ENCODE assay signal across 8 cellular contexts in genomic region chr1:156813298-156813697, GRCh38. TPM values are rescaled to one million over a fixed set of nuclear protein-coding genes. Genes with fewer than 3 reads are reported as not detected.
A peak's percentile ranks its signal among the peaks of the same experiment; 100 is the strongest.
DNase-seq lines count a peak whose midpoint lies in the region; ATAC-seq and TF ChIP-seq lines count a peak whose summit lies in the region.

No MANE protein-coding gene starts in this region.

- H3K9ac ChIP-seq in MM.1S (ENCODE audit: low read length), result peak overlapping the region; percentile 51

- peaks cover 49 to 74% (median 68%) of the 10 kb centered on the region in 4 donors for H3K4me1 Mint-ChIP-seq in naive thymus-derived CD8-positive, alpha-beta T cell

- no peaks in the 10 kb centered on the region for H4K20me1 ChIP-seq in MM.1S (ENCODE audit: insufficient read depth, low read length)

- H3K27me3 ChIP-seq in A673 (replicated peaks; ENCODE audit: insufficient read depth, low read depth, low read length, poor library complexity) (no peaks in the 10 kb centered on the region), MM.1S (replicated peaks; ENCODE audit: insufficient read depth, low read length) (no peaks in the 10 kb centered on the region)

- peaks cover 0 to 36% (median 8%) of the 10 kb centered on the region in 3 donors for H3K36me3 Mint-ChIP-seq in naive thymus-derived CD8-positive, alpha-beta T cell

- H3K36me3 ChIP-seq in A673 (ENCODE audit: insufficient read depth, low read length, poor library complexity, severe bottlenecking), result no peaks in the 10 kb centered on the region
- H3K36me3 ChIP-seq in MM.1S (replicated peaks; ENCODE audit: insufficient read depth, low read length), result no peaks in the 10 kb centered on the region

- H3K9me3 Mint-ChIP-seq in naive thymus-derived CD8-positive, alpha-beta T cell, result no peaks in the 10 kb centered on the region

- peak overlapping the region; percentile 96 for H3K4me2 ChIP-seq in MM.1S (ENCODE audit: low read depth, low read length)

- H3K27me3 Mint-ChIP-seq in naive thymus-derived CD8-positive, alpha-beta T cell, result peaks cover 0 to 5% (median 0%) of the 10 kb centered on the region in 5 donors

- peak overlapping the region; percentile 84 for H2AFZ ChIP-seq in MM.1S (ENCODE audit: low read length)

- intact Hi-C loops in A673 (cut with micrococcal nuclease; ENCODE audit: unreplicated experiment), result no loop called here

- H3K4me1 ChIP-seq in A673 (ENCODE audit: insufficient read depth, low read length, poor library complexity, severe bottlenecking) (peaks cover 31% of the 10 kb centered on the region), MM.1S (ENCODE audit: low read length) (peaks cover 22% of the 10 kb centered on the region)

- H3K79me2 ChIP-seq in MM.1S (ENCODE audit: low read length), result no peaks in the 10 kb centered on the region

- no peak for DNase-seq in A673 (ENCODE audit: low spot score)
- no peak for DNase-seq in MM.1S
- DNase-seq in choroid plexus epithelial cell (ENCODE audit: low read depth), result no peak
- DNase-seq in naive thymus-derived CD8-positive, alpha-beta T cell, result no peak
- no peak for DNase-seq in DMS79 treated with DMSO at 0.1 percent for 48 hours (lab: John Stamatoyannopoulos, UW)
- DNase-seq in NCI-H2029 (lab: John Stamatoyannopoulos, UW), result no peak

- peak overlapping the region; percentile 58 to 100 (median 98) for H3K27ac Mint-ChIP-seq in naive thymus-derived CD8-positive, alpha-beta T cell

- H3K9me3 ChIP-seq in A673 (ENCODE audit: low read depth, low read length, poor library complexity, severe bottlenecking) (no peaks in the 10 kb centered on the region), MM.1S (replicated peaks; ENCODE audit: insufficient read depth, low read length) (no peaks in the 10 kb centered on the region)

- H3K4me3 ChIP-seq in A673 (ENCODE audit: low read depth, low read length, poor library complexity, severe bottlenecking) (peak overlapping the region; percentile 39), MM.1S (ENCODE audit: low read length) (peak overlapping the region; percentile 60), choroid plexus epithelial cell (ENCODE audit: low read depth, low read length) (peak overlapping the region; percentile 55)

- H3K9me2 ChIP-seq in MM.1S (replicated peaks; ENCODE audit: insufficient read depth, low read length), result no peaks in the 10 kb centered on the region

- peak overlapping the region; percentile 79 to 94 (median 90) for H3K4me3 Mint-ChIP-seq in naive thymus-derived CD8-positive, alpha-beta T cell

- ATAC-seq in naive thymus-derived CD8-positive, alpha-beta T cell, result no peak
- ATAC-seq in GM21515 (IDR thresholded peaks at IDR 0.05; ENCODE audit: unreplicated experiment) (no peak), GM21723 (IDR thresholded peaks at IDR 0.05; ENCODE audit: unreplicated experiment) (no peak)

- no peaks in the 10 kb centered on the region for H3F3A ChIP-seq in MM.1S (ENCODE audit: insufficient read depth, low read length)

- POLR2A ChIA-PET in A673 (lab: Charles Lee; ENCODE audit: low non-redundant PET), result interaction anchor here (0.6 kb wide), 1 partner anchor 28 kb away, joined by 11 read pairs; no protein-coding TSS in a partner anchor
- POLR2A ChIA-PET in naive thymus-derived CD8-positive, alpha-beta T cell (lab: Charles Lee), result interaction anchor here (1.1 to 1.7 kb wide), 2 partner anchors 15 to 35 kb away, joined by 3 to 5 read pairs; no protein-coding TSS in a partner anchor

- CTCF ChIA-PET in A673 (lab: Charles Lee), result interaction anchor here (1.0 to 1.1 kb wide), 2 partner anchors 47 to 124 kb away, joined by 5 to 6 read pairs; partner anchors contain the start of gene NTRK1

- TF ChIP-seq CTCF in A673 (conservative IDR thresholded peaks at IDR 0.05; ENCODE audit: low read depth, low read length) (no peak), MM.1S (IDR thresholded peaks at IDR 0.05; ENCODE audit: low read length) (no peak), choroid plexus epithelial cell (conservative IDR thresholded peaks at IDR 0.05; ENCODE audit: low read depth, low read length) (no peak)

- BruUV-seq in A673 (replicated peaks; lab: Mats Ljungman, UMichigan), result no TSS peak

- H3K27ac ChIP-seq in A673 (ENCODE audit: low read depth, low read length, poor library complexity, severe bottlenecking), result peak overlapping the region; percentile 20
- H3K27ac ChIP-seq in MM.1S (ENCODE audit: low read length), result no peak overlapping the region

RNA-seq across cellular contexts. Expression of gene SH2D2A, which starts 3.4 kb away (rescaled TPM):
- total RNA-seq in A673 (2021), result 3.5 and 6.0 TPM in 2 replicates
- total RNA-seq in naive thymus-derived CD8-positive, alpha-beta T cell, result 10 to 100 TPM; 24.3 to 24.7 TPM
- 10 to 100 TPM; 23.6 to 31.5 (median 25.6) TPM for polyA plus RNA-seq in naive thymus-derived CD8-positive, alpha-beta T cell

RNA-seq across cellular contexts. Expression of gene INSRR, which starts 45.6 kb away (rescaled TPM):
- total RNA-seq in A673 (2021), result 0.11 and 0.15 TPM in 2 replicates
- total RNA-seq in naive thymus-derived CD8-positive, alpha-beta T cell, result not detected
- polyA plus RNA-seq in naive thymus-derived CD8-positive, alpha-beta T cell, result not detected

RNA-seq across cellular contexts. Expression of gene PRCC, which starts 46.0 kb away (rescaled TPM):
- 121 and 125 TPM in 2 replicates for total RNA-seq in A673 (2021)
- total RNA-seq in naive thymus-derived CD8-positive, alpha-beta T cell, result 10 to 100 TPM; 59.5 to 64.0 TPM
- polyA plus RNA-seq in naive thymus-derived CD8-positive, alpha-beta T cell, result 10 to 100 TPM; 22.9 to 55.7 (median 39.9) TPM

RNA-seq across cellular contexts. Expression of gene NTRK1, which starts 47.4 kb away (rescaled TPM):
- total RNA-seq in A673 (2021), result 3.6 and 5.1 TPM in 2 replicates
- total RNA-seq in naive thymus-derived CD8-positive, alpha-beta T cell, result not detected
- under 1 TPM in 2 of 3 donors, not detected in 1; 0.14 to 0.25 TPM for polyA plus RNA-seq in naive thymus-derived CD8-positive, alpha-beta T cell
